11 cellular contexts compared by ENCODE assay signal in genomic region chr4:106321168-106321567, GRCh38. TPM values are rescaled to one million over a fixed set of nuclear protein-coding genes. Genes with fewer than 3 reads are reported as not detected.
"Had no signal": no experiment of that assay in that cellular context is flagged by ENCODE, and none has a peak within 500 bp of the region (broad histone marks: within the 10 kb centered on the region; RNA-seq: fewer than 3 reads in every experiment).

No MANE protein-coding gene starts in this region.

RNA-seq across cellular contexts. Expression of gene GIMD1, which starts 47.4 kb away (rescaled TPM):
- total RNA-seq: activated B cell treated with CpG ODN at 0.5 μM for 24 hours; activated CD4-positive, alpha-beta memory T cell treated with anti-CD3 and anti-CD28 coated beads for 36 hours; activated CD4-positive, alpha-beta T cell treated with anti-CD3 and anti-CD28 coated beads, Interleukin-2, amount 10 ng/mL, durations not matched to agents 24 days and 14 days; activated CD8-positive, alpha-beta memory T cell treated with anti-CD3 and anti-CD28 coated beads for 36 hours; activated CD8-positive, alpha-beta T cell treated with anti-CD3 and anti-CD28 coated beads for 36 hours; activated naive CD8-positive, alpha-beta T cell treated with anti-CD3 and anti-CD28 coated beads, Interleukin-2, amount 10 ng/mL, durations not matched to agents 7 days and 5 days; activated T-helper 2 cell treated with anti-CD3 and anti-CD28 coated beads, Interferon-gamma antibody, Interleukin-2, Interleukin-4, amounts not matched to agents 10 μg/mL and 5 μg/mL and 100 μg/mL, durations not matched to agents 14 hours and 24 hours and 36 hours; ascending aorta; bronchial epithelial cell; cardiac muscle cell had no signal
- polyA plus RNA-seq: adipose tissue, cardiac muscle cell had no signal
